Comparison of ENCODE assay signal across 28 cellular contexts in the genomic region with DNA sequence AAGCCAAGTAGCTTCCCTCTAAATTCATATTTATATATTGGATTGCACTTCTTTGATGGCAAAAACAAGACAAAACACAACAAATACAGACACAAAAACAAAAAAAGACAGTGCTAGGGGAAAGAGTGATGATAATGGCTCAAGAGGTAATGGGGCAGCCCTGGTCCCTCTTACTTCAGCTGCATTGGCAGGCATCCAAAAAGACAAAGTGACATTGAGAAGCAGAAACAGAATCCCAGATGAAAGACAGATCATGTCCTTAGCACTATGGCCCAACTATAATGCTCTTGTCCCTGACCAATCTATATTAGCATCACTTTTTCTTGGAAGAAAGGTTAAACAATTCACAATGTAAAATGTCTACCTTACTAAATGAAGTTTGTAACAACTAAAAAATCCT.
"Had no signal": no experiment of that assay in that cellular context is flagged by ENCODE, and none has a peak within 500 bp of the region (broad histone marks: within the 10 kb centered on the region; RNA-seq: fewer than 3 reads in every experiment).

No MANE protein-coding gene starts in this region.

- H3K27me3 ChIP-seq: body of pancreas, esophagus muscularis mucosa, foreskin keratinocyte, ovary, testis, transverse colon had no signal

- ATAC-seq: activated CD4-positive, CD25-positive, alpha-beta regulatory T cell treated with anti-CD3 and anti-CD28 coated beads, Interleukin-2, amount 50 U/mL, for 24 hours; body of pancreas; foreskin keratinocyte; left cardiac atrium; sciatic nerve; stimulated activated naive CD8-positive, alpha-beta T cell treated with anti-CD3 and anti-CD28 coated beads, Interleukin-15, Interleukin-2, amounts not matched to agents 100 U/mL and 50 U/mL, for 24 hours had no signal

- H3K4me3 ChIP-seq: body of pancreas, esophagus muscularis mucosa, ovary, skin epidermis, testis, transverse colon had no signal

- H3K36me3 ChIP-seq: esophagus muscularis mucosa, ovary, transverse colon had no signal

- H3K27ac ChIP-seq: body of pancreas, esophagus muscularis mucosa, foreskin keratinocyte, ovary, skin epidermis, testis, transverse colon, VCaP had no signal

- H3K9me3 ChIP-seq: body of pancreas, ovary, testis, transverse colon had no signal

- DNase-seq: activated CD4-positive, alpha-beta T cell treated with anti-CD3 and anti-CD28 coated beads for 48 hours; activated CD4-positive, alpha-beta T cell treated with anti-CD3 and anti-CD28 coated beads, Interleukin-2, amount 50 U/mL, for 48 hours; activated CD8-positive, alpha-beta memory T cell treated with anti-CD3 and anti-CD28 coated beads for 24 hours; activated effector memory CD4-positive, alpha-beta T cell treated with Interleukin-2 at 50 U/mL for 16 hours; activated naive CD4-positive, alpha-beta T cell treated with Interleukin-2 at 50 U/mL for 16 hours; aorta; body of pancreas; dermis blood vessel endothelial cell; effector CD4-positive, alpha-beta T cell; foreskin keratinocyte; left cardiac atrium; naive B cell; nephron progenitor cell; ovary; stimulated activated CD4-positive, alpha-beta T cell treated with anti-CD3 and anti-CD28 coated beads, Interleukin-12 subunit alpha, Interleukin-12 subunit beta, amount 100 ng/mL, for 4 hours; stimulated activated CD4-positive, alpha-beta T cell treated with anti-CD3 and anti-CD28 coated beads, Interleukin-4, amount 100 ng/mL, for 1 hour; stimulated activated naive CD8-positive, alpha-beta T cell treated with anti-CD3 and anti-CD28 coated beads, Interleukin-15, Interleukin-2, amounts not matched to agents 100 U/mL and 50 U/mL, for 24 hours; T-helper 9 cell; testis; transverse colon had no signal

- H3K4me1 ChIP-seq: body of pancreas, esophagus muscularis mucosa, testis, transverse colon had no signal

- FAIRE-seq: colon, islet of Langerhans, TTC549 had no signal
